8 cellular contexts compared by ENCODE assay signal in the genomic region with DNA sequence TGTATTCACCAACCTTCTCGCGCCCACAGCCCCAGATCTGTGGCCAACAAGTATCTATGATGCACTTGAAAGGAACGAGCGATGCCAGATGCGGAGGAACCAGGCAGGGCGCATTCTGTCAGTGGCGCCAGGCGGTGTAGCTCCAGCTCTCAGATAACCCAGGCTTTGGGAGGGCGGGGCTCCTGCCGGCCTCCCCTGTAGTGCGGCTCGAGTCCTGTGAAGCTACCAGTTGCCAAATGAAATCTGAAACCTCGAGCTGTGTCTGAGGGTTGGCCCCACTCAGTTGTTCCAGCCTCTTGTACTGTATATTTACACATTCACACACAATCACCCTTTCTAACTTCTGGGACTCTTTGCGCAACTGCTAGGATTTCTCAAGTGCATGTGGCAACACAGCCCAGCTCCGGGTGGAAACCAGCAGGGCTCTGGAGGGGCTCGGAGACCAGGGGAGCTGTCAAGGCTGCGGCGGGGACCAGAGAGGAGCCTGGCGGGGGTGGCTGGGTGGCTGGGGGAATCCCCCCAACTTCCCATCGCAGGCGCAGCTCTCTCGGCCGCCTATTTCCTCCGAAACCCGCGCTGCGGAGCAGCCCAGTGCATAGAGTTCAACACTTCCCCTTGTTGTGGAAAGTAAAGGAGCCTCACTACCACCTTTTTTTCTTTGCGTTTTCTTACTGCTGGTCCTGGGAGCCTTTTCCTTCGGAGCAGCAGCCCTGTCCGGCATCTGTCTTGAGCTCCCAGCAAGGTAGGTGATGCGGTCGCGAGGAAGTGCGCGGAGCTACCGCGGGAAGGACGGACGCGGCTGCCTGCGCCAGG. TPM values are rescaled to one million over a fixed set of nuclear protein-coding genes. Genes with fewer than 3 reads are reported as not detected.
A peak's percentile ranks its signal among the peaks of the same experiment; 100 is the strongest.
DNase-seq lines count a peak whose midpoint lies in the region; ATAC-seq, FAIRE-seq and TF ChIP-seq lines count a peak whose summit lies in the region.

A gene (plus strand): TSS at position 333 of the 813 bp plus-strand sequence.

- H3K79me2 ChIP-seq in neural cell (replicated peaks; ENCODE audit: insufficient read depth, low read length) = no peaks in the 10 kb centered on the region

- peak within 1 kb of the TSS; percentile 44 for H2AFZ ChIP-seq in neural cell (ENCODE audit: low read depth, low read length)

- ATAC-seq in GM19025 (IDR thresholded peaks at IDR 0.05; ENCODE audit: low read depth, unreplicated experiment) = peak; percentile 81
- ATAC-seq in HG03103 (IDR thresholded peaks at IDR 0.05; ENCODE audit: low read depth, unreplicated experiment) = peak; percentile 84

- H3K27me3 ChIP-seq in neural cell (ENCODE audit: insufficient read depth, low read depth, low read length) (peaks cover 3% of the 10 kb centered on the region), WERI-Rb-1 (ENCODE audit: insufficient read depth, low read depth, severe bottlenecking) (no peaks in the 10 kb centered on the region)

- H3F3A ChIP-seq in neural cell (ENCODE audit: insufficient read depth, low read length, poor library complexity, severe bottlenecking) = no peaks in the 10 kb centered on the region

- peak within 1 kb of the TSS; percentile 54 for H3K9ac ChIP-seq in neural cell (ENCODE audit: low read length)

- DNase-seq in NCI-H2196 treated with DMSO at 0.1 percent for 48 hours (lab: John Stamatoyannopoulos, UW; ENCODE audit: unreplicated experiment) (peak; percentile 74), frontal cortex (ENCODE audit: low spot score in 2 of 2) (peak; percentile 16 to 35), WERI-Rb-1 (no peak)
- peak in 2 of 3 experiments; percentile 5 to 29 for DNase-seq in activated CD8-positive, alpha-beta memory T cell treated with anti-CD3 and anti-CD28 coated beads for 48 hours (ENCODE audit: low read depth in 2 of 3, low spot score in 2 of 3)

- H3K4me2 ChIP-seq in neural cell (ENCODE audit: low read length) = peak within 1 kb of the TSS; percentile 43

- H3K4me3 ChIP-seq in neural cell (ENCODE audit: low read length) (peak within 1 kb of the TSS; percentile 69), WERI-Rb-1 (ENCODE audit: low read depth, low read length) (no peak within 1 kb of the TSS)

- no peak for FAIRE-seq in frontal cortex (lab: Jason Lieb, UNC)

- H3K9me2 ChIP-seq in neural cell (ENCODE audit: insufficient read depth, low read length) = no peaks in the 10 kb centered on the region

- H3K27ac ChIP-seq in C4-2B (0 out of 2 replicates have a peak within 1 kb of the TSS, but pooled peaks have one; percentile 18), neural cell (ENCODE audit: low read length) (no peak within 1 kb of the TSS), WERI-Rb-1 (no peak within 1 kb of the TSS)

- H4K20me1 ChIP-seq in neural cell (ENCODE audit: insufficient read depth) = no peaks in the 10 kb centered on the region

- H3K36me3 ChIP-seq in neural cell (ENCODE audit: insufficient read depth, low read length) (no peaks in the 10 kb centered on the region), WERI-Rb-1 (no peaks in the 10 kb centered on the region)

- no peaks in the 10 kb centered on the region for H3K9me3 ChIP-seq in neural cell (ENCODE audit: low read length)
- H3K9me3 ChIP-seq in WERI-Rb-1 (ENCODE audit: severe bottlenecking) = no peaks in the 10 kb centered on the region

- no peak for TF ChIP-seq EP300 in neural cell (conservative IDR thresholded peaks at IDR 0.05; ENCODE audit: poor library complexity, severe bottlenecking)

- TF ChIP-seq CTCF in C4-2B (conservative IDR thresholded peaks at IDR 0.05) = no peak
- no peak for TF ChIP-seq CTCF in neural cell (IDR thresholded peaks at IDR 0.05; ENCODE audit: poor library complexity, severe bottlenecking)
- no peak for TF ChIP-seq CTCF in WERI-Rb-1 (IDR thresholded peaks at IDR 0.05; ENCODE audit: low read depth, low read length)

- TF ChIP-seq RAD21 in neural cell (conservative IDR thresholded peaks at IDR 0.05) = no peak

TF ChIP-seq in neural cell, 6 proteins besides CTCF, POLR2A, EP300 and RAD21:
- peak; percentile 31 for TF ChIP-seq MXI1 (conservative IDR thresholded peaks at IDR 0.05; ENCODE audit: poor library complexity, severe bottlenecking)
- no peak for TF ChIP-seq EZH2 (IDR thresholded peaks at IDR 0.05; ENCODE audit: borderline replicate concordance, insufficient read depth, low read length, poor library complexity, severe bottlenecking)
- TF ChIP-seq POLR2AphosphoS5 (IDR thresholded peaks at IDR 0.05) = no peak

RNA-seq across cellular contexts. Expression of the gene that starts here (rescaled TPM):
- total RNA-seq in frontal cortex = 1.6 TPM
- 2.9 and 5.4 TPM in 2 replicates for polyA plus RNA-seq in neural cell
- 1.3 and 3.7 TPM in 2 replicates for polyA minus RNA-seq in neural cell
